ENCODE assay signal across 31 cellular contexts in the genomic region with DNA sequence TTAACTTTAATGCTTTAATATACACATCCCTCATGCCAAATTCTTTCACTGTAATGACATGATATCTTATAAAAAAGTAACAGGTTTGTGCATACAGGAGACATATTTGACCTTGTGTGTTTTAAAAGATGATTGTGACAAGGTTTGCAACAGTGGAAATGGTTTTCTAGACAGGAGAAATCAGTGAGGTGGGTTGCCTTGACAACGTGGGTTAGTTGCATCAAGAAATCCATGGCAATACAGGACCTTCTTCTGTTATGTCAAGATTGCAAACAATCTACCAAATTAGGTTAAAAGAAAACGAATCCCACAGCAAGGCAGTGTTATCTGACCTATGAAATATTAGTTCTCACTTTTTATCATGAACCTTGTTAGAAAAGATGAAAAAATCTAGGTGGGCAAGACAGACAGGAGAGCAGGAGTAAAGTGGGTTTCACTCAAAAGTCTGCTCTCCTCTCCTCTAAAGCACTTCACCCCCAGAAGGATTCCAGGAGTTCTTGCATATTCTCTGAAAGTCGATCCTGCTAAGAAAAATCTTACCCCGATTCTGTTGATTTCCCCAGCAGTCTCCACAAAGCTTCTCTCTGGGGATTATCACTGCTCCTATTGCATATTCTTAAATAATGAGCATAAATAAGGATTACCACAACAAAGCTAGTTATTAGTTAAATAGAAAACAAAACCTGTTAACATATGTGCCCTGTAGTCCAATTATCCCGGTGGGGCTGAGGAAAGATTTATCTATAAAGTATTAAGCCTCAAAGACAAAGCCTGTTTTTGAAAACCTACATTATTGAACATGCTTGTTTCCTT.
DNase-seq lines count a peak whose midpoint lies in the region; ATAC-seq, FAIRE-seq and TF ChIP-seq lines count a peak whose summit lies in the region.
"Had no signal": no experiment of that assay in that cellular context is flagged by ENCODE, and none has a peak within 500 bp of the region (broad histone marks: within the 10 kb centered on the region; RNA-seq: fewer than 3 reads in every experiment).

No MANE protein-coding gene starts in this region.

- peaks cover 10 to 15% of the 10 kb centered on the region in 2 donors for H3K9me3 Mint-ChIP-seq in stimulated activated naive B cell treated with anti-CD40 and anti-IgM and Interleukin-4, amounts not matched to agents 10 μg/mL and 1 μg/mL and 100 μg/mL, for 72 hours

- H3K36me3 ChIP-seq in HepG2 (replicated peaks in 1 of 2; ENCODE audit: control insufficient read depth in 1 of 2, insufficient read depth in 2 of 2, low read length in 2 of 2) = no peaks in the 10 kb centered on the region
- no peaks in the 10 kb centered on the region for H3K36me3 ChIP-seq in right lobe of liver
- peaks cover 11% of the 10 kb centered on the region for H3K36me3 ChIP-seq in SK-N-MC (ENCODE audit: insufficient read depth, low read length)
- no peaks in the 10 kb centered on the region for H3K36me3 ChIP-seq in iPS-20b (ENCODE audit: insufficient read depth, low read depth, low read length)
- H3K36me3 ChIP-seq in colonic mucosa = no peaks in the 10 kb centered on the region
- H3K36me3 ChIP-seq: SJSA1, tibial artery had no signal

- WGBS in HepG2 (ENCODE audit: low lambda C conversion rate) = 4% methylated on average over 5 of the region's 5 CpGs
- WGBS in right lobe of liver (ENCODE audit: insufficient coverage, low coverage, low lambda C conversion rate, missing lambda C conversion rate) = 32% methylated on average over 5 of the region's 5 CpGs

- BruUV-seq in HepG2 (replicated peaks; lab: Mats Ljungman, UMichigan) = no TSS peak

- H3K4me3 ChIP-seq in HepG2 (replicated peaks in 1 of 3; ENCODE audit: insufficient read depth in 1 of 3, low read depth in 2 of 3, low read length in 3 of 3) = no peak overlapping the region
- H3K4me3 ChIP-seq in right lobe of liver = no peak overlapping the region
- peak overlapping the region; percentile 2 for H3K4me3 ChIP-seq in SK-N-MC
- peak overlapping the region; percentile 12; the same call in 1 of the 2 replicates for H3K4me3 ChIP-seq in iPS-20b (ENCODE audit: low read length)
- H3K4me3 ChIP-seq in colonic mucosa = no peak overlapping the region
- H3K4me3 ChIP-seq: body of pancreas, SJSA1, tibial artery had no signal

- H4K20me1 ChIP-seq in HepG2 (ENCODE audit: insufficient read depth, low read length) = no peaks in the 10 kb centered on the region

- ATAC-seq in HepG2 (no peak), right lobe of liver (no peak)
- no peak for ATAC-seq in stimulated activated naive B cell treated with anti-CD40 and anti-IgM and Interleukin-4, amounts not matched to agents 10 μg/mL and 1 μg/mL and 100 μg/mL, for 72 hours (replicated peaks)
- no peak for ATAC-seq in activated CD4-positive, CD25-positive, alpha-beta regulatory T cell treated with anti-CD3 and anti-CD28 coated beads, Interleukin-2, amount 50 U/mL, for 24 hours
- ATAC-seq: body of pancreas; esophagus mucosa; naive thymus-derived CD4-positive, alpha-beta T cell had no signal

- no peak overlapping the region for H2AFZ ChIP-seq in HepG2 (ENCODE audit: low read length)

- TF ChIP-seq RAD21 in HepG2 (CRISPR knock-in tag; IDR thresholded peaks at IDR 0.05) = no peak

- H3K27ac Mint-ChIP-seq in stimulated activated naive B cell treated with anti-CD40 and anti-IgM and Interleukin-4, amounts not matched to agents 10 μg/mL and 1 μg/mL and 100 μg/mL, for 72 hours = peak overlapping the region; percentile 90
- H3K27ac Mint-ChIP-seq: activated naive CD4-positive, alpha-beta T cell treated with anti-CD3 and anti-CD28 coated beads for 36 hours had no signal

- in situ Hi-C loops in HepG2 (cut with HindIII; ENCODE audit: extremely low pct_ligation_motif_present, low pct_unique_long_range_greater_than_20kb) = loop anchor here (25.0 kb wide), 1 partner anchor 1172 kb away; no protein-coding TSS in a partner anchor

- H3K4me1 ChIP-seq in HepG2 (ENCODE audit: insufficient read depth, low read length) (peaks cover 18% of the 10 kb centered on the region), right lobe of liver (peaks cover 0 to 1% (median 0%) of the 10 kb centered on the region in 4 donors), iPS-20b (ENCODE audit: insufficient read depth, low read length) (peaks cover 20% of the 10 kb centered on the region), colonic mucosa (no peaks in the 10 kb centered on the region)
- H3K4me1 ChIP-seq: body of pancreas, SJSA1, tibial artery had no signal

- H3K27me3 Mint-ChIP-seq in stimulated activated naive B cell treated with anti-CD40 and anti-IgM and Interleukin-4, amounts not matched to agents 10 μg/mL and 1 μg/mL and 100 μg/mL, for 72 hours = no peaks in the 10 kb centered on the region
- H3K27me3 Mint-ChIP-seq: CD4-positive, alpha-beta memory T cell; naive thymus-derived CD4-positive, alpha-beta T cell had no signal

- POLR2A ChIA-PET in HepG2 (lab: Yijun Ruan, JAX) = no interaction called here

- no peaks in the 10 kb centered on the region for H3K79me2 ChIP-seq in HepG2 (ENCODE audit: insufficient read depth, low read length)

- H3K9me3 ChIP-seq in HepG2 (ENCODE audit: low read length) (no peaks in the 10 kb centered on the region), right lobe of liver (peaks cover 0 to 4% (median 0%) of the 10 kb centered on the region in 4 donors), SK-N-MC (ENCODE audit: low read depth, low read length) (peaks cover 9% of the 10 kb centered on the region; the same call in 1 of the 2 replicates), iPS-20b (ENCODE audit: insufficient read depth, low read depth, low read length) (peaks cover under 1% of the 10 kb centered on the region; the same call in 1 of the 2 replicates), colonic mucosa (peaks cover 3% of the 10 kb centered on the region)
- H3K9me3 ChIP-seq: body of pancreas, SJSA1, tibial artery had no signal

- TF ChIP-seq POLR2A in HepG2 (IDR thresholded peaks at IDR 0.05; ENCODE audit: insufficient read depth in 1 of 2, low read depth in 2 of 2, low read length in 2 of 2) (no peak), right lobe of liver (IDR thresholded peaks at IDR 0.05) (no peak)

- peak overlapping the region; percentile 55 to 71 for H3K4me3 Mint-ChIP-seq in stimulated activated naive B cell treated with anti-CD40 and anti-IgM and Interleukin-4, amounts not matched to agents 10 μg/mL and 1 μg/mL and 100 μg/mL, for 72 hours
- H3K4me3 Mint-ChIP-seq: activated naive CD4-positive, alpha-beta T cell treated with anti-CD3 and anti-CD28 coated beads for 36 hours; CD4-positive, alpha-beta memory T cell; naive thymus-derived CD4-positive, alpha-beta T cell had no signal

- TF ChIP-seq EP300 in HepG2 (IDR thresholded peaks at IDR 0.05; ENCODE audit: low read depth in 2 of 2, low read length in 2 of 2) (no peak), HepG2 (CRISPR knock-in tag; IDR thresholded peaks at IDR 0.05; ENCODE audit: borderline replicate concordance) (no peak)

- H3K27me3 ChIP-seq in HepG2 (ENCODE audit: control insufficient read depth in 1 of 2, insufficient read depth in 2 of 2, low read length in 2 of 2) (no peaks in the 10 kb centered on the region), right lobe of liver (no peaks in the 10 kb centered on the region), iPS-20b (ENCODE audit: insufficient read depth, low read length) (no peaks in the 10 kb centered on the region), colonic mucosa (no peaks in the 10 kb centered on the region)
- H3K27me3 ChIP-seq: body of pancreas, SJSA1, tibial artery had no signal

- peaks cover 13 to 20% of the 10 kb centered on the region in 2 donors for H3K36me3 Mint-ChIP-seq in stimulated activated naive B cell treated with anti-CD40 and anti-IgM and Interleukin-4, amounts not matched to agents 10 μg/mL and 1 μg/mL and 100 μg/mL, for 72 hours

- peak overlapping the region; percentile 32; the same call in 1 of the 2 replicates for H3K4me2 ChIP-seq in HepG2 (ENCODE audit: low read depth, low read length)

- CTCF ChIA-PET in HepG2 (lab: Yijun Ruan, JAX; ENCODE audit: low intra/inter-chr PET ratio, low total read pairs) = no interaction called here

- DNase-seq in HepG2 (ENCODE audit: low spot score) = no peak
- DNase-seq in right lobe of liver = no peak
- no peak for DNase-seq in SK-N-MC (ENCODE audit: low read depth, low spot score)
- DNase-seq in stimulated activated naive B cell treated with anti-CD40 and anti-IgM and Interleukin-4, amounts not matched to agents 10 μg/mL and 1 μg/mL and 100 μg/mL, for 72 hours = no peak
- DNase-seq in colonic mucosa = no peak
- DNase-seq in HUDEP-2 (lab: John Stamatoyannopoulos, UW; ENCODE audit: unreplicated experiment in 76 of 76) = no peak
- DNase-seq: activated CD4-positive, alpha-beta T cell treated with anti-CD3 and anti-CD28 coated beads, Interleukin-2, amount 50 U/mL, for 48 hours; activated CD8-positive, alpha-beta memory T cell treated with anti-CD3 and anti-CD28 coated beads, Interleukin-2, amount 50 U/mL, for 4 hours; activated naive CD4-positive, alpha-beta T cell treated with anti-CD3 and anti-CD28 coated beads for 36 hours; body of pancreas; CD4-positive, alpha-beta memory T cell; dermis blood vessel endothelial cell; glutamatergic neuron; H7; kidney glomerular epithelial cell; midbrain; naive thymus-derived CD4-positive, alpha-beta T cell; NCI-H1092 treated with DMSO at 0.1 percent for 48 hours; NCI-H2029; occipital lobe; OCI-M1; stimulated activated CD4-positive, alpha-beta T cell treated with anti-CD3 and anti-CD28 coated beads, Interleukin-4, amount 100 ng/mL, for 1 hour; T-helper 1 cell; tibial artery had no signal

- peaks cover 44 to 77% of the 10 kb centered on the region in 2 donors for H3K4me1 Mint-ChIP-seq in stimulated activated naive B cell treated with anti-CD40 and anti-IgM and Interleukin-4, amounts not matched to agents 10 μg/mL and 1 μg/mL and 100 μg/mL, for 72 hours

- no peak for TF ChIP-seq CTCF in HepG2 (CRISPR knock-in tag; IDR thresholded peaks at IDR 0.05)
- TF ChIP-seq CTCF in right lobe of liver (IDR thresholded peaks at IDR 0.05) = no peak
- TF ChIP-seq CTCF in colonic mucosa (IDR thresholded peaks at IDR 0.05) = no peak

- intact Hi-C loops in HepG2 (cut with micrococcal nuclease; ENCODE audit: unreplicated experiment) = no loop called here
- intact Hi-C loops in right lobe of liver (cut with DNase I) = no loop called here
- intact Hi-C loops in colonic mucosa (cut with DNase I) = no loop called here

- H3K27ac ChIP-seq in HepG2 (ENCODE audit: extremely low read length, insufficient read depth, low read length) (no peak overlapping the region), right lobe of liver (no peak overlapping the region), SK-N-MC (peak overlapping the region; percentile 22; the same call in 1 of the 2 replicates), iPS-20b (ENCODE audit: low read length) (no peak overlapping the region), colonic mucosa (no peak overlapping the region)
- H3K27ac ChIP-seq: body of pancreas, RWPE1, SJSA1, tibial artery had no signal

- FAIRE-seq in HepG2 (lab: Jason Lieb, UNC) = no peak
- FAIRE-seq: A204.1, GM12891 had no signal

- no peak overlapping the region for H3K9ac ChIP-seq in HepG2 (ENCODE audit: insufficient read depth, low read depth, low read length)
- peak overlapping the region; percentile 52 for H3K9ac ChIP-seq in SK-N-MC (ENCODE audit: insufficient read length)
- no peak overlapping the region for H3K9ac ChIP-seq in iPS-20b (ENCODE audit: low read depth, low read length)
- no peak overlapping the region for H3K9ac ChIP-seq in colonic mucosa (ENCODE audit: low read depth in 2 of 2, low read length in 2 of 2)

Comparison
In these comparisons a context has a peak if more than half of its experiments do, and no peak if none do; other contexts are left out.
1. H3K4me3 ChIP-seq: peak in SK-N-MC (single experiment) and iPS-20b (single experiment); none in HepG2 (0 of 3), right lobe of liver (0 of 3) and colonic mucosa (single experiment).